9 cellular contexts compared by ENCODE assay signal in genomic region chr1:34163792-34164509, GRCh38. TPM values are rescaled to one million over a fixed set of nuclear protein-coding genes. Genes with fewer than 3 reads are reported as not detected.
DNase-seq lines count a peak whose midpoint lies in the region; FAIRE-seq and TF ChIP-seq lines count a peak whose summit lies in the region.
"Had no signal": no experiment of that assay in that cellular context is flagged by ENCODE, and none has a peak within 500 bp of the region (broad histone marks: within the 10 kb centered on the region; RNA-seq: fewer than 3 reads in every experiment).

No MANE protein-coding gene starts in this region.

- peak overlapping the region; percentile 78 for H3K9ac ChIP-seq in adipocyte (ENCODE audit: low read length)
- no peak overlapping the region for H3K9ac ChIP-seq in kidney (ENCODE audit: low read length in 2 of 2)

- no peaks in the 10 kb centered on the region for H3K9me3 Mint-ChIP-seq in activated T-cell treated with anti-CD3 and anti-CD28 coated beads, Interleukin-2, amount 50 U/mL, for 24 hours

- peaks cover 29% of the 10 kb centered on the region for H3K4me1 ChIP-seq in adipocyte (ENCODE audit: control insufficient read depth, insufficient read depth, low read length)
- H3K4me1 ChIP-seq in kidney (ENCODE audit: control insufficient read depth in 1 of 2, insufficient read depth in 1 of 2, low read depth in 1 of 2, low read length in 2 of 2): peaks cover 0 to 11% of the 10 kb centered on the region in 2 donors
- peaks cover 0 to 51% (median 14%) of the 10 kb centered on the region in 4 donors for H3K4me1 ChIP-seq in tibial nerve

- peak overlapping the region; percentile 55 for H3K4me3 Mint-ChIP-seq in activated T-cell treated with anti-CD3 and anti-CD28 coated beads, Interleukin-2, amount 50 U/mL, for 24 hours

- H3K4me3 ChIP-seq in adipocyte (ENCODE audit: low read length) (peak overlapping the region; percentile 88), kidney (ENCODE audit: low read length in 2 of 2) (peak overlapping the region; percentile 37 to 54), tibial nerve (peak overlapping the region; percentile 29 to 54 (median 35))

- peaks cover 12% of the 10 kb centered on the region for H3K4me1 Mint-ChIP-seq in activated T-cell treated with anti-CD3 and anti-CD28 coated beads, Interleukin-2, amount 50 U/mL, for 24 hours (ENCODE audit: low read depth)

- peaks cover 86% of the 10 kb centered on the region for H3K27me3 Mint-ChIP-seq in activated T-cell treated with anti-CD3 and anti-CD28 coated beads, Interleukin-2, amount 50 U/mL, for 24 hours

- no peak for FAIRE-seq in kidney (lab: Jason Lieb, UNC)

- no peaks in the 10 kb centered on the region for H3K9me3 ChIP-seq in adipocyte (ENCODE audit: control insufficient read depth, low read length)
- H3K9me3 ChIP-seq in kidney (ENCODE audit: control insufficient read depth in 1 of 2, low read length in 2 of 2): no peaks in the 10 kb centered on the region
- H3K9me3 ChIP-seq in tibial nerve: no peaks in the 10 kb centered on the region

- TF ChIP-seq EP300 in tibial nerve (IDR thresholded peaks at IDR 0.05): no peak

- H3K36me3 Mint-ChIP-seq in activated T-cell treated with anti-CD3 and anti-CD28 coated beads, Interleukin-2, amount 50 U/mL, for 24 hours (ENCODE audit: low read depth): no peaks in the 10 kb centered on the region

- no peaks in the 10 kb centered on the region for H3K36me3 ChIP-seq in adipocyte (ENCODE audit: control insufficient read depth, insufficient read depth, low read length, severe bottlenecking)
- H3K36me3 ChIP-seq in kidney (ENCODE audit: control insufficient read depth in 1 of 2, insufficient read depth in 2 of 2, low read length in 2 of 2): no peaks in the 10 kb centered on the region
- no peaks in the 10 kb centered on the region for H3K36me3 ChIP-seq in tibial nerve

- WGBS in tibial nerve, 2 donors: 0% methylated on average over 30 to 63 of the region's 63 CpGs

- H3K27ac Mint-ChIP-seq in activated T-cell treated with anti-CD3 and anti-CD28 coated beads, Interleukin-2, amount 50 U/mL, for 24 hours: no peak overlapping the region

- DNase-seq in activated T-cell treated with anti-CD3 and anti-CD28 coated beads, Interleukin-2, amount 50 U/mL, for 24 hours: no peak
- DNase-seq in activated T-cell treated with anti-CD3 and anti-CD28 coated beads, Interleukin-2, amount 50 U/mL, for 1 hour: no peak
- DNase-seq in adipocyte (ENCODE audit: low read depth): peak; percentile 49
- no peak for DNase-seq in kidney
- DNase-seq in tibial nerve (ENCODE audit: low spot score in 2 of 2): no peak
- DNase-seq in NOMO-1 treated with dmso at 0.1 percent for 144 hours (lab: John Stamatoyannopoulos, UW; ENCODE audit: unreplicated experiment): no peak
- no peak for DNase-seq in NCI-H2171 (lab: John Stamatoyannopoulos, UW)
- no peak for DNase-seq in Ammon's horn (ENCODE audit: low spot score)

- intact Hi-C loops in kidney (cut with DNase I): no loop called here

- TF ChIP-seq POLR2A in tibial nerve (IDR thresholded peaks at IDR 0.05): no peak

- H3K27ac ChIP-seq in kidney (ENCODE audit: low read depth in 2 of 2, low read length in 2 of 2): no peak overlapping the region
- no peak overlapping the region for H3K27ac ChIP-seq in tibial nerve

- TF ChIP-seq CTCF in kidney (IDR thresholded peaks at IDR 0.05; ENCODE audit: borderline replicate concordance, extremely low read depth, insufficient read depth) (no peak), tibial nerve (IDR thresholded peaks at IDR 0.05) (no peak)

- H3K27me3 ChIP-seq in adipocyte (replicated peaks; ENCODE audit: control insufficient read depth, insufficient read depth, low read length) (no peaks in the 10 kb centered on the region), tibial nerve (peaks cover 0 to 67% of the 10 kb centered on the region in 2 donors)

RNA-seq across cellular contexts. Expression of gene CSMD2, which starts 1.1 kb away (rescaled TPM):
- total RNA-seq in kidney: 0.47 TPM
- not detected for polyA plus RNA-seq in kidney (ENCODE audit: insufficient read depth, low read depth, low replicate concordance)
- 1 to 10 TPM in 2 of 4 donors, under 1 TPM in 2; 0.60 to 2.5 (median 1.2) TPM for total RNA-seq in tibial nerve

RNA-seq across cellular contexts. Expression of gene C1orf94, which starts 12.8 kb away (rescaled TPM):
- total RNA-seq in kidney: not detected
- polyA plus RNA-seq in kidney (ENCODE audit: insufficient read depth, low read depth, low replicate concordance): not detected
- not detected for total RNA-seq in tibial nerve
- total RNA-seq: mesenteric fat pad had no signal

Comparison
In these comparisons a context has a peak if more than half of its experiments do, and no peak if none do; other contexts are left out.
1. H3K4me3 ChIP-seq: peak in every context shown above with its lines; median percentile 88 in adipocyte; 46 in kidney; 35 in tibial nerve.